Comparison of ENCODE assay signal across 25 cellular contexts in the genomic region with DNA sequence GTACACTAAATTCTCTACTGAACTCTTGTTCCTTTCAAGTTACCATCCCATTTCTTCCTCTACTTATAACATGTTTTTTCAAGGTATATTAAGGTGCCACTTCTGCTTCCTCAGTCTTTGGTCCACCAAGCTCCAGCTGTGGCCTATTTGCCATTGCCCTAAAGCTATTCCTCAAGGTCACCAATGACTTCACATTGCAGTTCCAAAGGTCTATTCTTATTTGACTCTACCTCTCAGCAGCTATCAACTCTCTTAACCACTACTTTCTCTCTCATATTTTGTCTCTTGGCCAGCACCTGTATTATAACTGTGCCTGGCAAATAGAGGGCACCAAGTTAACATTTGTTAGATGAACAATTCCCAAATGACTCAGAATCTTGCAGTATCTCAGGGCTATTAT.
"Had no signal": no experiment of that assay in that cellular context is flagged by ENCODE, and none has a peak within 500 bp of the region (broad histone marks: within the 10 kb centered on the region; RNA-seq: fewer than 3 reads in every experiment).

No MANE protein-coding gene starts in this region.

- H3K9me3 ChIP-seq: lower lobe of right lung, neutrophil, ovary, prostate gland, tibial nerve, uterus had no signal

- H3K27me3 ChIP-seq: hepatocyte, neural progenitor cell, neutrophil, ovary, tibial nerve, uterus had no signal

- H3K4me3 ChIP-seq: hepatocyte, lower lobe of right lung, neural progenitor cell, ovary, prostate gland, skin epidermis, tibial nerve, uterus had no signal

- H3K79me2 ChIP-seq: hepatocyte had no signal

- H3K4me2 ChIP-seq: hepatocyte, neural progenitor cell had no signal

- H3K36me3 ChIP-seq: lower lobe of right lung, neural progenitor cell, ovary, prostate gland, uterus had no signal

- H2AFZ ChIP-seq: hepatocyte, neural progenitor cell had no signal

- H3K4me1 ChIP-seq: lower lobe of right lung, neural progenitor cell, prostate gland, tibial nerve, uterus had no signal

- H3K27ac ChIP-seq: hepatocyte, lower lobe of right lung, neural progenitor cell, neutrophil, ovary, prostate gland, skin epidermis, tibial nerve, uterus had no signal

- ATAC-seq: lower lobe of right lung; natural killer cell; right cardiac atrium; sciatic nerve; stimulated activated memory B cell treated with anti-CD40 and anti-IgM and Interleukin-4, amounts not matched to agents 10 μg/mL and 1 μg/mL and 100 μg/mL, for 72 hours; stimulated activated naive CD8-positive, alpha-beta T cell treated with anti-CD3 and anti-CD28 coated beads, Interleukin-15, amount 100 ng/mL, for 72 hours had no signal

- DNase-seq: islet precursor cell; lower lobe of right lung; mammary epithelial cell; mesendoderm; naive B cell; natural killer cell; nephron progenitor cell; occipital lobe; ovary; posterior cingulate gyrus; retina; right cardiac atrium; stimulated activated CD4-positive, alpha-beta T cell treated with anti-CD3 and anti-CD28 coated beads, Interleukin-4, amount 100 ng/mL, for 24 hours; stimulated activated naive CD4-positive, alpha-beta T cell treated with Interleukin-2 at 50 U/mL for 16 hours; stimulated activated naive CD8-positive, alpha-beta T cell treated with anti-CD3 and anti-CD28 coated beads, Interleukin-15, amount 100 ng/mL, for 72 hours; substantia nigra; uterus had no signal
